Comparison of ENCODE assay signal across 15 cellular contexts in the genomic region with DNA sequence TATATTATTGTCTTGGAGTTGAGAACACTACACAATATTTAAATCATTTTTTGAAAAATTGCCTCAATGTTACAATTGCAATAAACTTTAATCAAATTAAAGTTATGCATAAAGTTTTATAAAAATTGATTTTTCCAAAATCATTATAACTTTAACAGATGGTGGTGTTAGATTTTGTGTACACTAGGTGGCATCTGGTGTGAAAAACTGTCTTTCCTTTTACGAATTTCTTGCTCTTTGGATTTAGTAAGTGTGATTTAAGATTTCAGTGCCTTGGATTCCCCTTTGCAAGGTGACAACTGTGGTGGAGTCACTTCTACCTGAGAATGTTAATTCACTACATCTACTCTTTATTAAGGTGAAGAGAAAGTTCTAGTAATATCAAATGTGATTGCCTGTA.
A peak's percentile ranks its signal among the peaks of the same experiment; 100 is the strongest.
DNase-seq lines count a peak whose midpoint lies in the region; TF ChIP-seq lines count a peak whose summit lies in the region.
"Had no signal": no experiment of that assay in that cellular context is flagged by ENCODE, and none has a peak within 500 bp of the region (broad histone marks: within the 10 kb centered on the region; RNA-seq: fewer than 3 reads in every experiment).

No MANE protein-coding gene starts in this region.

- DNase-seq in Calu3 (no peak), NCI-H446 treated with DMSO at 0.1 percent for 48 hours (lab: John Stamatoyannopoulos, UW) (peak; percentile 21), endothelial cell (ENCODE audit: low spot score) (no peak), myocyte (ENCODE audit: low read depth) (peak; percentile 16), medulla oblongata (ENCODE audit: extremely low spot score) (no peak), inferior parietal cortex (ENCODE audit: extremely low spot score) (no peak), hypothalamus (lab: John Stamatoyannopoulos, UW) (no peak), T1000 (lab: John Stamatoyannopoulos, UW) (no peak)
- DNase-seq: activated CD4-positive, alpha-beta T cell treated with anti-CD3 and anti-CD28 coated beads, Interleukin-2, amount 10 ng/mL, durations not matched to agents 24 days and 14 days; body of pancreas; CD8-positive, alpha-beta memory T cell; NCI-H1694; stimulated activated CD4-positive, alpha-beta T cell treated with anti-CD3 and anti-CD28 coated beads, Interleukin-4, amount 100 ng/mL, for 1 hour; stimulated activated naive CD8-positive, alpha-beta T cell treated with anti-CD3 and anti-CD28 coated beads, Interleukin-15, Interleukin-2, amounts not matched to agents 100 U/mL and 50 U/mL, for 24 hours had no signal

- H3K27me3 Mint-ChIP-seq in Calu3 (ENCODE audit: unreplicated experiment) (no peaks in the 10 kb centered on the region), endothelial cell (ENCODE audit: unreplicated experiment) (peaks cover 2% of the 10 kb centered on the region)

- CTCF ChIA-PET in Calu3 (lab: Charles Lee) = no interaction called here

- no peak overlapping the region for H3K4me3 Mint-ChIP-seq in Calu3 (ENCODE audit: low read depth, unreplicated experiment)
- H3K4me3 Mint-ChIP-seq in endothelial cell (ENCODE audit: unreplicated experiment) = no peak overlapping the region
- H3K4me3 Mint-ChIP-seq: activated CD4-positive, alpha-beta T cell treated with anti-CD3 and anti-CD28 coated beads, Interleukin-2, amount 10 ng/mL, durations not matched to agents 24 days and 14 days; activated T-helper 17 cell treated with anti-CD3 and anti-CD28 coated beads, Interleukin-2, amount 50 U/mL, for 72 hours; CD8-positive, alpha-beta memory T cell had no signal

- peak overlapping the region; percentile 99 for H3K27ac Mint-ChIP-seq in Calu3 (ENCODE audit: unreplicated experiment)
- no peak overlapping the region for H3K27ac Mint-ChIP-seq in endothelial cell (ENCODE audit: unreplicated experiment)
- H3K27ac Mint-ChIP-seq: activated CD4-positive, alpha-beta T cell treated with anti-CD3 and anti-CD28 coated beads, Interleukin-2, amount 10 ng/mL, durations not matched to agents 24 days and 14 days; activated T-helper 17 cell treated with anti-CD3 and anti-CD28 coated beads, Interleukin-2, amount 50 U/mL, for 72 hours; CD8-positive, alpha-beta memory T cell had no signal

- TF ChIP-seq CTCF in Calu3 (IDR thresholded peaks at IDR 0.05; ENCODE audit: unreplicated experiment) = no peak
- TF ChIP-seq CTCF in endothelial cell (IDR thresholded peaks at IDR 0.05; ENCODE audit: unreplicated experiment) = peak; percentile 17

- peaks cover 34% of the 10 kb centered on the region for H3K4me1 Mint-ChIP-seq in Calu3 (ENCODE audit: low read depth, unreplicated experiment)
- no peaks in the 10 kb centered on the region for H3K4me1 Mint-ChIP-seq in endothelial cell (ENCODE audit: unreplicated experiment)
- H3K4me1 Mint-ChIP-seq: activated CD4-positive, alpha-beta T cell treated with anti-CD3 and anti-CD28 coated beads, Interleukin-2, amount 10 ng/mL, durations not matched to agents 24 days and 14 days; activated T-helper 17 cell treated with anti-CD3 and anti-CD28 coated beads, Interleukin-2, amount 50 U/mL, for 72 hours had no signal

- BruUV-seq in Calu3 (replicated peaks; lab: Mats Ljungman, UMichigan) = no TSS peak

- H3K9me3 Mint-ChIP-seq in Calu3 (ENCODE audit: low read depth, unreplicated experiment) = no peaks in the 10 kb centered on the region
- no peaks in the 10 kb centered on the region for H3K9me3 Mint-ChIP-seq in endothelial cell (ENCODE audit: unreplicated experiment)
- H3K9me3 Mint-ChIP-seq: activated CD4-positive, alpha-beta T cell treated with anti-CD3 and anti-CD28 coated beads, Interleukin-2, amount 10 ng/mL, durations not matched to agents 24 days and 14 days; activated T-helper 17 cell treated with anti-CD3 and anti-CD28 coated beads, Interleukin-2, amount 50 U/mL, for 72 hours; CD8-positive, alpha-beta memory T cell had no signal

- intact Hi-C loops in Calu3 (cut with micrococcal nuclease; ENCODE audit: unreplicated experiment) = loop anchor here (1.0 to 2.0 kb wide), 3 partner anchors 87 to 135 kb away; no protein-coding TSS in a partner anchor

- peaks cover 35% of the 10 kb centered on the region for H3K36me3 Mint-ChIP-seq in Calu3 (ENCODE audit: insufficient read depth, unreplicated experiment)
- H3K36me3 Mint-ChIP-seq in endothelial cell (ENCODE audit: low read depth, unreplicated experiment) = no peaks in the 10 kb centered on the region
- H3K36me3 Mint-ChIP-seq: CD8-positive, alpha-beta memory T cell had no signal

Comparison
In these comparisons a context has a peak if more than half of its experiments do, and no peak if none do; other contexts are left out.
1. DNase-seq: peak in NCI-H446 treated with DMSO at 0.1 percent for 48 hours (single experiment) and myocyte (single experiment); none in Calu3 (single experiment), endothelial cell (single experiment), medulla oblongata (single experiment), inferior parietal cortex (single experiment), hypothalamus (0 of 51) and T1000 (single experiment).